ENCODE assay signal across 18 cellular contexts in the genomic region with DNA sequence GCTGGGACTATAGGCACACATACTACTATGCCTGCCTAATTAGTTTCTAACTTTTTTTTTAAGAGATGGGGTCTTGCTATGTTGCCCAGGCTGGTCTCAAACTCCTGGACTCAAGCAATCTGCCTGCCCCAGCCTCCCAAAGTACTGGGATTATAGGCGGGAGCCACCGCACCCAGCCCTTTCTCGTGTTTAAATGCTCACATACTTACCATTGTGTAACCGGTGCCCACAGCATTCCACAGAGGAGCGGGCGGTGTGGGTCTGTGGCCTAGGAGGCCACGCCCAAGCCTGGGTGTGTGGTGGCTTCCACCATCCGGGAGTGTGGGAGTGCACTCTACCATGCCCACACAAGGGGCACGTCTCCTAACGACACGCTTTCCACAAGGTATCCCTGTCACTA. TPM values are rescaled to one million over a fixed set of nuclear protein-coding genes. Genes with fewer than 3 reads are reported as not detected.
DNase-seq lines count a peak whose midpoint lies in the region; ATAC-seq, FAIRE-seq and TF ChIP-seq lines count a peak whose summit lies in the region.
"Had no signal": no experiment of that assay in that cellular context is flagged by ENCODE, and none has a peak within 500 bp of the region (broad histone marks: within the 10 kb centered on the region; RNA-seq: fewer than 3 reads in every experiment).

No MANE protein-coding gene starts in this region.

- H3K4me3 ChIP-seq in HepG2 (replicated peaks in 1 of 3; ENCODE audit: insufficient read depth in 1 of 3, low read depth in 2 of 3, low read length in 3 of 3) (no peak overlapping the region), right lobe of liver (no peak overlapping the region), tibial nerve (no peak overlapping the region)

- POLR2A ChIA-PET in HepG2 (lab: Yijun Ruan, JAX), result no interaction called here

- TF ChIP-seq POLR2A in HepG2 (IDR thresholded peaks at IDR 0.05; ENCODE audit: insufficient read depth in 1 of 2, low read depth in 2 of 2, low read length in 2 of 2) (no peak), right lobe of liver (IDR thresholded peaks at IDR 0.05) (no peak), tibial nerve (IDR thresholded peaks at IDR 0.05) (no peak)

- no peak for ATAC-seq in HepG2
- no peak for ATAC-seq in right lobe of liver
- ATAC-seq: PC-3 had no signal

- in situ Hi-C loops in HepG2 (cut with HindIII; ENCODE audit: extremely low pct_ligation_motif_present, low pct_unique_long_range_greater_than_20kb), result no loop called here

- H3K27ac ChIP-seq in HepG2 (ENCODE audit: extremely low read length, insufficient read depth, low read length) (no peak overlapping the region), right lobe of liver (no peak overlapping the region), tibial nerve (no peak overlapping the region)
- H3K27ac ChIP-seq: 22Rv1, C4-2B had no signal

- H3K9me3 ChIP-seq in HepG2 (ENCODE audit: low read length) (no peaks in the 10 kb centered on the region), right lobe of liver (no peaks in the 10 kb centered on the region), tibial nerve (no peaks in the 10 kb centered on the region)

- intact Hi-C loops in HepG2 (cut with micrococcal nuclease; ENCODE audit: unreplicated experiment), result no loop called here
- intact Hi-C loops in right lobe of liver (cut with DNase I), result no loop called here

- CTCF ChIA-PET in HepG2 (lab: Yijun Ruan, JAX; ENCODE audit: low intra/inter-chr PET ratio, low total read pairs), result no interaction called here

- no peak for TF ChIP-seq EP300 in HepG2 (IDR thresholded peaks at IDR 0.05; ENCODE audit: low read depth in 2 of 2, low read length in 2 of 2)
- no peak for TF ChIP-seq EP300 in HepG2 (CRISPR knock-in tag; IDR thresholded peaks at IDR 0.05; ENCODE audit: borderline replicate concordance)
- no peak for TF ChIP-seq EP300 in tibial nerve (IDR thresholded peaks at IDR 0.05)

- no peak overlapping the region for H2AFZ ChIP-seq in HepG2 (ENCODE audit: low read length)

- H3K79me2 ChIP-seq in HepG2 (ENCODE audit: insufficient read depth, low read length), result peaks cover 55% of the 10 kb centered on the region

- no peak overlapping the region for H3K4me2 ChIP-seq in HepG2 (ENCODE audit: low read depth, low read length)

- no TSS peak for BruUV-seq in HepG2 (replicated peaks; lab: Mats Ljungman, UMichigan)

- H3K9ac ChIP-seq in HepG2 (ENCODE audit: insufficient read depth, low read depth, low read length), result no peak overlapping the region

- no peak for TF ChIP-seq CTCF in HepG2 (CRISPR knock-in tag; IDR thresholded peaks at IDR 0.05)
- TF ChIP-seq CTCF in right lobe of liver (IDR thresholded peaks at IDR 0.05), result no peak
- no peak for TF ChIP-seq CTCF in tibial nerve (IDR thresholded peaks at IDR 0.05)

- DNase-seq in HepG2 (ENCODE audit: low spot score) (no peak), right lobe of liver (no peak), SW480 (ENCODE audit: low spot score) (peak; percentile 25), glomerular visceral epithelial cell (ENCODE audit: extremely low spot score) (peak; percentile 21), HuH-7.5 (ENCODE audit: low spot score) (no peak), DMS79 (lab: John Stamatoyannopoulos, UW) (no peak), tibial nerve (ENCODE audit: low spot score in 2 of 2) (no peak), retina (no peak)
- DNase-seq: DMS 273 treated with DMSO at 0.1 percent for 48 hours, NCI-H1417 treated with DMSO at 0.1 percent for 48 hours, NCI-H2029 treated with DMSO at 0.1 percent for 48 hours, NCI-H2171 treated with DMSO at 0.1 percent for 48 hours, NCI-H510A, NCI-H82, PC-3, SW 1271 had no signal

- peaks cover 6 to 36% of the 10 kb centered on the region in 2 experiments; a peak in 3 of 5 replicates for H3K36me3 ChIP-seq in HepG2 (replicated peaks in 1 of 2; ENCODE audit: control insufficient read depth in 1 of 2, insufficient read depth in 2 of 2, low read length in 2 of 2)
- H3K36me3 ChIP-seq in right lobe of liver, result no peaks in the 10 kb centered on the region
- H3K36me3 ChIP-seq in tibial nerve, result peaks cover 0 to 58% (median 0%) of the 10 kb centered on the region in 3 donors

- TF ChIP-seq RAD21 in HepG2 (CRISPR knock-in tag; IDR thresholded peaks at IDR 0.05), result no peak

- H3K4me1 ChIP-seq in HepG2 (ENCODE audit: insufficient read depth, low read length) (no peaks in the 10 kb centered on the region), right lobe of liver (no peaks in the 10 kb centered on the region), tibial nerve (no peaks in the 10 kb centered on the region)

- H3K27me3 ChIP-seq in HepG2 (ENCODE audit: control insufficient read depth in 1 of 2, insufficient read depth in 2 of 2, low read length in 2 of 2) (no peaks in the 10 kb centered on the region), right lobe of liver (no peaks in the 10 kb centered on the region), tibial nerve (no peaks in the 10 kb centered on the region)

- 0 out of 2 replicates have a peak, but pooled peaks cover 8% of the 10 kb centered on the region for H4K20me1 ChIP-seq in HepG2 (ENCODE audit: insufficient read depth, low read length)

- FAIRE-seq in HepG2 (lab: Jason Lieb, UNC), result no peak

- 96% methylated on average over 11 of the region's 11 CpGs for WGBS in HepG2 (ENCODE audit: low lambda C conversion rate)
- WGBS in right lobe of liver (ENCODE audit: insufficient coverage, low coverage, low lambda C conversion rate, missing lambda C conversion rate), result 93% methylated on average over 8 of the region's 11 CpGs
- WGBS in tibial nerve, 2 donors, result 88 to 91% methylated on average over 11 of the region's 11 CpGs

RNA-seq across cellular contexts. Expression of a gene that starts 7.7 kb away (rescaled TPM):
- 93.6 and 105 TPM in 2 replicates for total RNA-seq in HepG2 (2016; rRNA removed; fragmentation: Illumina TruSeq; extraction: Trizol)
- 8.6 and 9.2 TPM in 2 replicates for total RNA-seq in HepG2 (2016; cell fraction: cytosol; rRNA removed; fragmentation: Illumina TruSeq; extraction: Trizol; ENCODE audit: low read depth)
- total RNA-seq in HepG2 (2016; cell fraction: insoluble cytoplasmic fraction; rRNA removed; fragmentation: Illumina TruSeq; extraction: Trizol), result 80.4 and 107 TPM in 2 replicates
- total RNA-seq in HepG2 (2016; cell fraction: membrane; rRNA removed; fragmentation: Illumina TruSeq; extraction: Trizol), result 34.1 and 36.1 TPM in 2 replicates
- 44.6 and 52.0 TPM in 2 replicates for total RNA-seq in HepG2 (2016; cell fraction: nucleus; rRNA removed; fragmentation: Illumina TruSeq; extraction: Trizol)
- 77.2 and 89.7 TPM in 2 replicates for polyA plus RNA-seq in HepG2 (2011; rRNA removed)
- polyA plus RNA-seq in HepG2 (2011; cell fraction: cytosol; rRNA removed), result 83.5 and 98.7 TPM in 2 replicates
- 75.2 and 87.6 TPM in 2 replicates for polyA plus RNA-seq in HepG2 (2011; cell fraction: nucleus; rRNA removed)
- 40.0 and 41.8 TPM in 2 replicates for polyA plus RNA-seq in HepG2 (2012)
- 7.1 and 7.6 TPM in 2 replicates for polyA plus RNA-seq in HepG2 (2016; cell fraction: cytosol; fragmentation: Illumina TruSeq; extraction: Trizol; ENCODE audit: low read depth)
- polyA plus RNA-seq in HepG2 (2016; cell fraction: insoluble cytoplasmic fraction; fragmentation: Illumina TruSeq; extraction: Trizol; ENCODE audit: low read depth), result 74.9 and 86.7 TPM in 2 replicates
- polyA plus RNA-seq in HepG2 (2016; cell fraction: membrane; fragmentation: Illumina TruSeq; extraction: Trizol; ENCODE audit: low read depth), result 19.0 and 21.3 TPM in 2 replicates
- 75.4 and 76.1 TPM in 2 replicates for polyA plus RNA-seq in HepG2 (2016; cell fraction: nucleus; fragmentation: Illumina TruSeq; extraction: Trizol; ENCODE audit: insufficient read depth, low read depth)
- 106 and 107 TPM in 2 replicates for polyA minus RNA-seq in HepG2 (2011; rRNA and poly(A)+ RNA removed; ENCODE audit: low replicate concordance)
- polyA minus RNA-seq in HepG2 (2011; cell fraction: cytosol; rRNA and poly(A)+ RNA removed), result 35.3 and 37.2 TPM in 2 replicates
- polyA minus RNA-seq in HepG2 (2011; cell fraction: nucleus; rRNA and poly(A)+ RNA removed), result 14.4 and 16.7 TPM in 2 replicates
- 10 to 100 TPM in 1 of 6 experiments, 1 to 10 TPM in 5; 4.6 to 11.6 (median 7.1) TPM for total RNA-seq in right lobe of liver
- 10 to 100 TPM; 15.3 to 53.1 (median 25.9) TPM for total RNA-seq in tibial nerve

RNA-seq across cellular contexts. Expression of a gene that starts 21.6 kb away (rescaled TPM):
- total RNA-seq in HepG2 (2016; rRNA removed; fragmentation: Illumina TruSeq; extraction: Trizol) (108 and 116 TPM in 2 replicates), right lobe of liver (10 to 100 TPM; 35.5 to 59.8 (median 51.1) TPM), tibial nerve (10 to 100 TPM; 28.8 to 48.9 (median 32.3) TPM)
- total RNA-seq in HepG2 (2016; cell fraction: cytosol; rRNA removed; fragmentation: Illumina TruSeq; extraction: Trizol; ENCODE audit: low read depth), result 78.9 and 87.4 TPM in 2 replicates
- 115 and 120 TPM in 2 replicates for total RNA-seq in HepG2 (2016; cell fraction: insoluble cytoplasmic fraction; rRNA removed; fragmentation: Illumina TruSeq; extraction: Trizol)
- total RNA-seq in HepG2 (2016; cell fraction: membrane; rRNA removed; fragmentation: Illumina TruSeq; extraction: Trizol), result 123 and 146 TPM in 2 replicates
- total RNA-seq in HepG2 (2016; cell fraction: nucleus; rRNA removed; fragmentation: Illumina TruSeq; extraction: Trizol), result 37.3 and 42.3 TPM in 2 replicates
- 48.4 and 62.5 TPM in 2 replicates for polyA plus RNA-seq in HepG2 (2011; rRNA removed)
- 60.7 and 102 TPM in 2 replicates for polyA plus RNA-seq in HepG2 (2011; cell fraction: cytosol; rRNA removed)
- polyA plus RNA-seq in HepG2 (2011; cell fraction: nucleus; rRNA removed), result 41.6 and 44.7 TPM in 2 replicates
- polyA plus RNA-seq in HepG2 (2012), result 50.3 and 65.0 TPM in 2 replicates
- polyA plus RNA-seq in HepG2 (2016; cell fraction: cytosol; fragmentation: Illumina TruSeq; extraction: Trizol; ENCODE audit: low read depth), result 94.9 and 117 TPM in 2 replicates
- 117 and 124 TPM in 2 replicates for polyA plus RNA-seq in HepG2 (2016; cell fraction: insoluble cytoplasmic fraction; fragmentation: Illumina TruSeq; extraction: Trizol; ENCODE audit: low read depth)
- 122 and 128 TPM in 2 replicates for polyA plus RNA-seq in HepG2 (2016; cell fraction: membrane; fragmentation: Illumina TruSeq; extraction: Trizol; ENCODE audit: low read depth)
- 84.2 and 86.9 TPM in 2 replicates for polyA plus RNA-seq in HepG2 (2016; cell fraction: nucleus; fragmentation: Illumina TruSeq; extraction: Trizol; ENCODE audit: insufficient read depth, low read depth)
- polyA minus RNA-seq in HepG2 (2011; rRNA and poly(A)+ RNA removed; ENCODE audit: low replicate concordance), result 23.6 and 42.8 TPM in 2 replicates
- 18.8 and 24.2 TPM in 2 replicates for polyA minus RNA-seq in HepG2 (2011; cell fraction: cytosol; rRNA and poly(A)+ RNA removed)
- 17.2 and 19.7 TPM in 2 replicates for polyA minus RNA-seq in HepG2 (2011; cell fraction: nucleus; rRNA and poly(A)+ RNA removed)

RNA-seq across cellular contexts. Expression of a gene that starts 26.9 kb away (rescaled TPM):
- total RNA-seq in HepG2 (2016; rRNA removed; fragmentation: Illumina TruSeq; extraction: Trizol), result 3.2 and 4.6 TPM in 2 replicates
- total RNA-seq in HepG2 (2016; cell fraction: cytosol; rRNA removed; fragmentation: Illumina TruSeq; extraction: Trizol; ENCODE audit: low read depth), result 0.71 and 0.91 TPM in 2 replicates
- 3.2 and 6.0 TPM in 2 replicates for total RNA-seq in HepG2 (2016; cell fraction: insoluble cytoplasmic fraction; rRNA removed; fragmentation: Illumina TruSeq; extraction: Trizol)
- total RNA-seq in HepG2 (2016; cell fraction: membrane; rRNA removed; fragmentation: Illumina TruSeq; extraction: Trizol), result 1.8 TPM in 2 replicates
- 7.3 and 7.6 TPM in 2 replicates for total RNA-seq in HepG2 (2016; cell fraction: nucleus; rRNA removed; fragmentation: Illumina TruSeq; extraction: Trizol)
- polyA plus RNA-seq in HepG2 (2011; rRNA removed), result 34.1 and 40.4 TPM in 2 replicates
- polyA plus RNA-seq in HepG2 (2011; cell fraction: cytosol; rRNA removed), result 40.0 and 43.7 TPM in 2 replicates
- 66.8 and 77.1 TPM in 2 replicates for polyA plus RNA-seq in HepG2 (2011; cell fraction: nucleus; rRNA removed)
- 11.3 and 22.4 TPM in 2 replicates for polyA plus RNA-seq in HepG2 (2012)
- 1.5 and 1.7 TPM in 2 replicates for polyA plus RNA-seq in HepG2 (2016; cell fraction: cytosol; fragmentation: Illumina TruSeq; extraction: Trizol; ENCODE audit: low read depth)
- polyA plus RNA-seq in HepG2 (2016; cell fraction: insoluble cytoplasmic fraction; fragmentation: Illumina TruSeq; extraction: Trizol; ENCODE audit: low read depth), result 5.5 and 5.8 TPM in 2 replicates
- polyA plus RNA-seq in HepG2 (2016; cell fraction: membrane; fragmentation: Illumina TruSeq; extraction: Trizol; ENCODE audit: low read depth), result 2.3 and 2.5 TPM in 2 replicates
- polyA plus RNA-seq in HepG2 (2016; cell fraction: nucleus; fragmentation: Illumina TruSeq; extraction: Trizol; ENCODE audit: insufficient read depth, low read depth), result 16.6 and 21.3 TPM in 2 replicates
- 22.5 and 88.0 TPM in 2 replicates for polyA minus RNA-seq in HepG2 (2011; rRNA and poly(A)+ RNA removed; ENCODE audit: low replicate concordance)
- polyA minus RNA-seq in HepG2 (2011; cell fraction: cytosol; rRNA and poly(A)+ RNA removed), result 12.3 and 15.6 TPM in 2 replicates
- polyA minus RNA-seq in HepG2 (2011; cell fraction: nucleus; rRNA and poly(A)+ RNA removed), result 35.0 and 45.0 TPM in 2 replicates
- 100 to 1,000 TPM in 4 of 6 experiments, 10 to 100 TPM in 2; 39.0 to 176 (median 127) TPM for total RNA-seq in right lobe of liver
- total RNA-seq in tibial nerve, result 100 to 1,000 TPM; 230 to 440 (median 337) TPM

Comparison
In these comparisons a context has a peak if more than half of its experiments do, and no peak if none do; other contexts are left out.
1. RNA of a gene that starts 26.9 kb away (total RNA-seq): 230 to 440 TPM in tibial nerve and 39.0 to 176 TPM in right lobe of liver; 0.71 to 7.6 TPM in HepG2; every median in the first group is over 4 times any median in the second.
2. DNase-seq: peak in SW480 (single experiment) and glomerular visceral epithelial cell (single experiment); none in HepG2 (single experiment), right lobe of liver (0 of 3), HuH-7.5 (single experiment), DMS79 (single experiment), tibial nerve (0 of 2) and retina (single experiment).